Comparison of ENCODE assay signal across 8 cellular contexts in the genomic region with DNA sequence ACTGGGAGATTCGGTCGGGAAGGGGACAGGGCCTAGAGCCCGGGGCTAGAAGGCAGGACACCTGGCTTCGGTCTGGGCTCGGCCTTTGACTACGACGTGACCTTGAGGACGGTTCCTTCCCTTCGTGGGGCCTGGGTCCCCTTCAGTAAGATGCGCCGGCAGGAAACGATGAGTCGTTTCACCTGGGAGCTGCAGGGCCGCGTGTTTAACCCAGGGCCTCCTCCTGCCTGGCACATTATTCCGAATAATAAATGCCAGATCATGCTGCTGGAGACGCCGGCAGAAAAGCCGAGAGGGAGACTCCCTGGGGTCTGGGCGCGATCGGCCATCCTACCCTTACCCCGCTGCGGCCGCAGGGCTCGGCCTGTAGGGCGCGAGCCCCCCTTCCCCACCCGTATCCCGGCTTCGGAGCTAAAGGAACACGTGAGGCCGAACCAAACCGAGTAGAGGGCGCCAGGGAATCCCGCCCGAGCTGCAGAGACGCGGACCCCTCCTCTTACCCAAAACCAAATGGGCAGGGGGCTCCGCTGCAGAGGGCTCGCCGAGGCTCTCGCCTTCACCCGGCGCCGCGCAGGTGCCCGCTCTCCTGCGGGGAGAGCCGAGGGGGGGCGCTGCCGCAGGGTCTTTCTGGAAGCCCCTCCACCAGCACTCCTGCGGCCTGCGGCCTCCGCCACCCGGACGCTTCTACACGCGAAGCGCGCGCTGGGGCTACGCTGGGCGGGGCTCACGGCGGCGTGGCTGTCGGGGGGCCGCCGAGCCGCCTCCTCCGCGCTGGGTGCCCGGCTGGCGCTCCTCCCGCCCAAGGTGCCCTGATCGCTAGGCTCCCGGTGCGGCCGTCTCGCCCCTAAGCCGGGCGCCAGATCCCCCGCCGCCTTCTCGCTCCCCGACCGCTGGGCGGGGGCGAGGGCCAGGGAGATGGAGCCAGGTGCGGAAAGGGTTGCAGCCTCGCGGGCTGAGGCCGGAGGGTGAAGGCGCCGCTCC. TPM values are rescaled to one million over a fixed set of nuclear protein-coding genes. Genes with fewer than 3 reads are reported as not detected.
DNase-seq lines count a peak whose midpoint lies in the region; ATAC-seq and TF ChIP-seq lines count a peak whose summit lies in the region.

A gene with protein sequence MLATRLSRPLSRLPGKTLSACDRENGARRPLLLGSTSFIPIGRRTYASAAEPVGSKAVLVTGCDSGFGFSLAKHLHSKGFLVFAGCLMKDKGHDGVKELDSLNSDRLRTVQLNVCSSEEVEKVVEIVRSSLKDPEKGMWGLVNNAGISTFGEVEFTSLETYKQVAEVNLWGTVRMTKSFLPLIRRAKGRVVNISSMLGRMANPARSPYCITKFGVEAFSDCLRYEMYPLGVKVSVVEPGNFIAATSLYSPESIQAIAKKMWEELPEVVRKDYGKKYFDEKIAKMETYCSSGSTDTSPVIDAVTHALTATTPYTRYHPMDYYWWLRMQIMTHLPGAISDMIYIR (minus strand): TSS at position 688 of the 981 bp plus-strand sequence. CDS start 9,525 bp downstream, outside the sequence.

- H3K27ac Mint-ChIP-seq in HFFc6 (no peak within 1 kb of the TSS), activated B cell treated with CpG ODN at 0.5 μM for 24 hours (peak within 1 kb of the TSS; percentile 86)

- H3K36me3 Mint-ChIP-seq in HFFc6 (ENCODE audit: low read depth) (no peaks in the 10 kb centered on the region), activated B cell treated with CpG ODN at 0.5 μM for 24 hours (ENCODE audit: low read depth) (no peaks in the 10 kb centered on the region)

- CTCF ChIA-PET in activated B cell treated with CpG ODN at 0.5 μM for 24 hours (lab: Charles Lee): no interaction called here

- H3K4me3 Mint-ChIP-seq in HFFc6 (peak within 1 kb of the TSS; percentile 80), activated B cell treated with CpG ODN at 0.5 μM for 24 hours (peak within 1 kb of the TSS; percentile 90)

- intact Hi-C loops in activated B cell treated with CpG ODN at 0.5 μM for 24 hours (cut with micrococcal nuclease): loop anchor here (1.0 to 2.0 kb wide), 3 partner anchors 45 to 395 kb away; a partner anchor contains a TSS

- H3K27me3 ChIP-seq in GM06990 (replicated peaks; ENCODE audit: control insufficient read depth, insufficient read depth, low read length): no peaks in the 10 kb centered on the region

- H3K27me3 Mint-ChIP-seq in HFFc6 (ENCODE audit: insufficient read depth) (peaks cover 34% of the 10 kb centered on the region), activated B cell treated with CpG ODN at 0.5 μM for 24 hours (peaks cover 5% of the 10 kb centered on the region)

- ATAC-seq in activated B cell treated with CpG ODN at 0.5 μM for 24 hours (ENCODE audit: low read depth) (peak; percentile 40), left lobe of liver (peak; percentile 5)

- H3K4me1 Mint-ChIP-seq in HFFc6 (ENCODE audit: low read depth): peaks cover 9% of the 10 kb centered on the region
- peaks cover 8% of the 10 kb centered on the region for H3K4me1 Mint-ChIP-seq in activated B cell treated with CpG ODN at 0.5 μM for 24 hours

- H3K36me3 ChIP-seq in GM06990 (ENCODE audit: control insufficient read depth, insufficient read depth, low read length): no peaks in the 10 kb centered on the region

- TF ChIP-seq CTCF in GM06990 (IDR thresholded peaks at IDR 0.05; ENCODE audit: insufficient read depth, low read length, poor library complexity, severe bottlenecking) (no peak), HFFc6 (IDR thresholded peaks at IDR 0.05) (peak; percentile 22; the same call in 1 of the 2 replicates), activated B cell treated with CpG ODN at 0.5 μM for 24 hours (IDR thresholded peaks at IDR 0.05) (no peak), cardiac fibroblast (IDR thresholded peaks at IDR 0.05; ENCODE audit: low read depth, low read length) (no peak)

- DNase-seq in GM06990 (ENCODE audit: extremely low read depth, insufficient read length) (peak; percentile 86), HFFc6 (no peak), NCI-H128 (lab: John Stamatoyannopoulos, UW; ENCODE audit: unreplicated experiment) (peak; percentile 33), activated B cell treated with CpG ODN at 0.5 μM for 24 hours (peak; percentile 71), cardiac fibroblast (ENCODE audit: low read depth in 2 of 2) (no peak), left lobe of liver (ENCODE audit: low spot score) (no peak), cortex of kidney (lab: John Stamatoyannopoulos, UW) (no peak)
- DNase-seq in stimulated activated CD4-positive, alpha-beta T cell treated with anti-CD3 and anti-CD28 coated beads, Interleukin-4, amount 100 ng/mL, for 4 hours: peak; percentile 54 to 70

- POLR2A ChIA-PET in activated B cell treated with CpG ODN at 0.5 μM for 24 hours (lab: Charles Lee): interaction anchor here (1.3 kb wide), 1 partner anchor 43 kb away, joined by 3 read pairs; no protein-coding TSS in a partner anchor

- H3K4me3 ChIP-seq in GM06990 (replicated peaks; ENCODE audit: low read depth, low read length): peak within 1 kb of the TSS; percentile 92
- peak within 1 kb of the TSS; percentile 82 to 88 for H3K4me3 ChIP-seq in cardiac fibroblast (replicated peaks in 1 of 2; ENCODE audit: low read depth in 2 of 2, low read length in 2 of 2)

- H3K9me3 Mint-ChIP-seq in HFFc6: no peaks in the 10 kb centered on the region
- no peaks in the 10 kb centered on the region for H3K9me3 Mint-ChIP-seq in activated B cell treated with CpG ODN at 0.5 μM for 24 hours

RNA-seq across cellular contexts. Expression of the gene that starts here (rescaled TPM):
- total RNA-seq in HFFc6 (2021; fragmentation: NEBNext Ultra II Directional; extraction: Animal tissue kit (Norgen Biotek cat#: 25700)): 1 to 10 TPM in 5 of 6 experiments, under 1 TPM in 1; 0.87 to 1.5 (median 1.2) TPM
- total RNA-seq in activated B cell treated with CpG ODN at 0.5 μM for 24 hours (35.1 and 40.9 TPM in 2 replicates), left lobe of liver (279 TPM)

Comparison
In these comparisons a context has a peak if more than half of its experiments do, and no peak if none do; other contexts are left out.
1. RNA of the gene that starts here (total RNA-seq): 279 TPM in left lobe of liver (single experiment) and 35.1 to 40.9 TPM in activated B cell treated with CpG ODN at 0.5 μM for 24 hours; 0.87 to 1.5 TPM in HFFc6; every median in the first group is over 10 times any median in the second.
2. DNase-seq: peak in GM06990 (single experiment), NCI-H128 (single experiment), activated B cell treated with CpG ODN at 0.5 μM for 24 hours (single experiment) and stimulated activated CD4-positive, alpha-beta T cell treated with anti-CD3 and anti-CD28 coated beads, Interleukin-4, amount 100 ng/mL, for 4 hours (2 of 2); none in HFFc6 (single experiment), cardiac fibroblast (0 of 2), left lobe of liver (single experiment) and cortex of kidney (single experiment).